Comparison of ENCODE assay signal across 9 cellular contexts in the genomic region with DNA sequence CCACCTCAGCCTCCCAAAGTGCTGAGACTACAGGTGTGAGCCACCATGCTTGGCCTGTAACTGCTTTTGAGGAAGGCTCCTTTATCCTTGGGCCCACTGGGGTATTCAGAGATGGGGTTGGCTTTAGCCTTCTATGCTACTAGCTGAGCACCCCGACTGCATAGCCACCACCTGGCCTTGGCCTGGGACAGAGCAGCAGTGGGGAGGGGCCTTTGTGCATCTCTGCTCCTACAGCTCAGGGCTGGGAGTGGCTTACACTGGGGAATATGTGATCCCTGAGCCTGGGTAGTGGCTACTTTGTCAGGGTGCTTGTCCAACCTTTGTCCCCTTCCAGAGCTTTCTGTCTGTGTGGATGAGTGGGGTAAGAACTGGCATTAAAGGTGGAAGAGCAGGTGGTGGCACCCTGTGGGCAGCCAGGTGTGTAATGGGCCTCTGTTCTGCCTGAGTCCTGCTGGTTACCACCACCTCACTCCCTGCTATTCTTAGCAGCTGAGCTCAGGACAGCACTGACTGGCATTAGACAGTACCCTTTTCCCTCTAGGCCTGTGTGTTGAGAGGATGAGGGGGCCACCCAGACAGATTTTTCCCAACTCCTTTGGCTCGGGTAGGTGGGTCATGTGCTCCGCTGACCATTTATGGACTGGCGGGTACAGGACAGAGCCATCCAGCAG. TPM values are rescaled to one million over a fixed set of nuclear protein-coding genes. Genes with fewer than 3 reads are reported as not detected.
DNase-seq lines count a peak whose midpoint lies in the region; ATAC-seq, FAIRE-seq and TF ChIP-seq lines count a peak whose summit lies in the region.
"Not testable (repeated sequence)": the region's sequence is repeated elsewhere in the genome, so short reads cannot be mapped to it uniquely, and the experiment has no call there.
"Had no signal": no experiment of that assay in that cellular context is flagged by ENCODE, and none has a peak within 500 bp of the region (broad histone marks: within the 10 kb centered on the region; RNA-seq: fewer than 3 reads in every experiment).

No MANE protein-coding gene starts in this region.

- not testable (repeated sequence) for TF ChIP-seq RAD21 in K562 (CRISPR knock-in tag; conservative IDR thresholded peaks at IDR 0.05 in 1 of 2, IDR thresholded peaks at IDR 0.05 in 1 of 2)

- not testable (repeated sequence) for H3K27me3 ChIP-seq in CD8-positive, alpha-beta T cell (ENCODE audit: insufficient read depth, low read length); GM23338 (ENCODE audit: insufficient read depth); K562 (ENCODE audit: control insufficient read depth in 2 of 2, insufficient read depth in 2 of 2, low read length in 2 of 2); left ventricle myocardium inferior (ENCODE audit: low read depth); gastrocnemius medialis

- not testable (repeated sequence) for BruUV-seq in K562 (replicated peaks; lab: Mats Ljungman, UMichigan)

- H3K36me3 ChIP-seq in CD8-positive, alpha-beta T cell (ENCODE audit: insufficient read depth, low read length); GM23338 (ENCODE audit: insufficient read depth): not testable (repeated sequence)
- H3K36me3 ChIP-seq in K562 (ENCODE audit: control insufficient read depth, insufficient read depth, low read length) (peaks cover 31% of the 10 kb centered on the region; the same call in 2 of the 3 replicates), left ventricle myocardium inferior (peaks cover 30% of the 10 kb centered on the region), gastrocnemius medialis (peaks cover 0 to 18% of the 10 kb centered on the region in 2 donors)

- peaks cover 21% of the 10 kb centered on the region for H3K4me1 Mint-ChIP-seq in CD8-positive, alpha-beta T cell (ENCODE audit: low read depth)
- not testable (repeated sequence) for H3K4me1 Mint-ChIP-seq in GM23338

- CTCF ChIA-PET in CD8-positive, alpha-beta T cell (lab: Charles Lee); K562 (lab: Yijun Ruan, JAX; ENCODE audit: low intra/inter-chr PET ratio): not testable (repeated sequence)

- H3K4me3 ChIP-seq in CD8-positive, alpha-beta T cell (ENCODE audit: low read depth, low read length); GM23338; K562; left ventricle myocardium inferior; gastrocnemius medialis: not testable (repeated sequence)

- H3K4me3 Mint-ChIP-seq in CD8-positive, alpha-beta T cell; GM23338: not testable (repeated sequence)

- H3K4me1 ChIP-seq in CD8-positive, alpha-beta T cell (ENCODE audit: insufficient read depth, low read length); GM23338 (ENCODE audit: insufficient read depth): not testable (repeated sequence)
- H3K4me1 ChIP-seq in K562 (replicated peaks in 1 of 2; ENCODE audit: control insufficient read depth in 2 of 2, insufficient read depth in 2 of 2, low read length in 2 of 2) (peaks cover 0 to 14% of the 10 kb centered on the region in 2 experiments; a peak in 4 of 5 replicates), left ventricle myocardium inferior (peaks cover 59% of the 10 kb centered on the region), gastrocnemius medialis (peaks cover 46 to 61% of the 10 kb centered on the region in 2 donors)

- not testable (repeated sequence) for TF ChIP-seq CTCF in CD8-positive, alpha-beta T cell (IDR thresholded peaks at IDR 0.05); GM23338 (conservative IDR thresholded peaks at IDR 0.05; ENCODE audit: low read depth in 2 of 2); K562 (IDR thresholded peaks at IDR 0.05 in 2 of 3, conservative IDR thresholded peaks at IDR 0.05 in 1 of 3; ENCODE audit: insufficient read depth in 2 of 3, low read depth in 1 of 3, low read length in 3 of 3); left ventricle myocardium inferior (IDR thresholded peaks at IDR 0.05; ENCODE audit: borderline replicate concordance); gastrocnemius medialis (IDR thresholded peaks at IDR 0.05 in 4 of 5, conservative IDR thresholded peaks at IDR 0.05 in 1 of 5)

- not testable (repeated sequence) for H4K20me1 ChIP-seq in GM23338 (replicated peaks; ENCODE audit: insufficient read depth); K562 (replicated peaks; ENCODE audit: control insufficient read depth, insufficient read depth, low read length)

- FAIRE-seq in K562 (lab: Jason Lieb, UNC): peak; percentile 63

- peaks cover 26% of the 10 kb centered on the region for H3K36me3 Mint-ChIP-seq in CD8-positive, alpha-beta T cell
- H3K36me3 Mint-ChIP-seq in GM23338 (ENCODE audit: low read depth): not testable (repeated sequence)

- H3K9me1 ChIP-seq in K562 (ENCODE audit: control insufficient read depth, insufficient read depth, low read length): not testable (repeated sequence)

- not testable (repeated sequence) for TF ChIP-seq POLR2A in K562 (conservative IDR thresholded peaks at IDR 0.05)
- TF ChIP-seq POLR2A in gastrocnemius medialis (IDR thresholded peaks at IDR 0.05): peak in 1 of 2 donors; percentile 48

- intact Hi-C loops in CD8-positive, alpha-beta T cell (cut with DNase I, micrococcal nuclease); K562 (cut with micrococcal nuclease); Right ventricle myocardium superior (cut with DNase I); left ventricle myocardium inferior (cut with micrococcal nuclease); gastrocnemius medialis (cut with DNase I; ENCODE audit: low total_unique reads): not testable (repeated sequence)

- DNase-seq in CD8-positive, alpha-beta T cell; GM23338 (ENCODE audit: low spot score); K562 (ENCODE audit: extremely low read depth in 1 of 4, low spot score in 3 of 4); Right ventricle myocardium superior; left ventricle myocardium inferior; left lobe of liver (ENCODE audit: low spot score): not testable (repeated sequence)
- peak in 1 of 2 donors; percentile 76 for DNase-seq in gastrocnemius medialis

- H3K27me3 Mint-ChIP-seq in CD8-positive, alpha-beta T cell (ENCODE audit: low read depth); GM23338 (ENCODE audit: insufficient read depth, low read depth, poor library complexity): not testable (repeated sequence)

- not testable (repeated sequence) for H3K4me2 ChIP-seq in GM23338; K562 (ENCODE audit: insufficient read depth, low read length)

- not testable (repeated sequence) for H2AFZ ChIP-seq in GM23338; K562 (ENCODE audit: low read depth, low read length)

- not testable (repeated sequence) for H3K9ac ChIP-seq in K562 (ENCODE audit: insufficient read depth in 1 of 2, low read depth in 2 of 2, low read length in 2 of 2)

- 100% methylated on average over 3 of the region's 4 CpGs for WGBS in K562 (ENCODE audit: insufficient coverage, low coverage, missing lambda C conversion rate)

- peak overlapping the region; percentile 49 for H3K27ac Mint-ChIP-seq in CD8-positive, alpha-beta T cell
- not testable (repeated sequence) for H3K27ac Mint-ChIP-seq in GM23338

- H3F3A ChIP-seq in GM23338 (replicated peaks; ENCODE audit: low read depth): not testable (repeated sequence)

- in situ Hi-C loops in K562 (cut with MboI); gastrocnemius medialis (cut with MboI; ENCODE audit: low sequenced_read_pairs in 4 of 4): not testable (repeated sequence)

- TF ChIP-seq EP300 in K562 (IDR thresholded peaks at IDR 0.05; ENCODE audit: low read length): not testable (repeated sequence)

- H3K9me3 ChIP-seq in CD8-positive, alpha-beta T cell (ENCODE audit: low read length); K562 (replicated peaks; ENCODE audit: control insufficient read depth, insufficient read depth, low read depth, low read length); left ventricle myocardium inferior (replicated peaks); gastrocnemius medialis: not testable (repeated sequence)

- H3K9me3 Mint-ChIP-seq in CD8-positive, alpha-beta T cell; GM23338: not testable (repeated sequence)

- H3K27ac ChIP-seq in CD8-positive, alpha-beta T cell (ENCODE audit: low read depth, low read length); GM23338 (ENCODE audit: low read depth); K562 (ENCODE audit: extremely low read depth, low read depth, low read length): not testable (repeated sequence)
- H3K27ac ChIP-seq in left ventricle myocardium inferior (replicated peaks) (peak overlapping the region; percentile 57), gastrocnemius medialis (peak overlapping the region; percentile 92 to 99 (median 96))

- not testable (repeated sequence) for ATAC-seq in CD8-positive, alpha-beta T cell
- ATAC-seq in GM23338 (peak; percentile 47; the same call in 2 of the 3 replicates), K562 (peak; percentile 64), Right ventricle myocardium superior (ENCODE audit: poor library complexity) (peak; percentile 69), left lobe of liver (peak; percentile 36), gastrocnemius medialis (peak; percentile 76 to 83)

- H3K79me2 ChIP-seq in GM23338 (replicated peaks; ENCODE audit: insufficient read depth): not testable (repeated sequence)
- H3K79me2 ChIP-seq in K562 (ENCODE audit: control insufficient read depth, insufficient read depth, low read length): peaks cover 16% of the 10 kb centered on the region

- not testable (repeated sequence) for H3K9me2 ChIP-seq in GM23338 (ENCODE audit: insufficient read depth)

- POLR2A ChIA-PET in CD8-positive, alpha-beta T cell (lab: Charles Lee): not testable (repeated sequence)
- POLR2A ChIA-PET in K562 (lab: Yijun Ruan, JAX): interaction anchor here (0.6 kb wide), 1 partner anchor 194 kb away, joined by 3 read pairs; no protein-coding TSS in a partner anchor

RNA-seq across cellular contexts. Expression of a gene that starts 6.1 kb away (rescaled TPM):
- 10 to 100 TPM; 23.7 to 27.0 TPM for total RNA-seq in CD8-positive, alpha-beta T cell
- total RNA-seq in GM23338 (2014; rRNA removed; shearing (Covaris generic)): 24.4 and 32.5 TPM in 2 replicates
- polyA plus RNA-seq in GM23338 (2016; fragmentation: Nextera tagmentation; extraction: Ambion mirVana) (13.2 and 14.6 TPM in 2 replicates), K562 (2011; rRNA removed) (30.4 and 48.7 TPM in 2 replicates), K562 (2014; fragmentation: Illumina TruSeq; extraction: Trizol) (28.8 and 29.6 TPM in 2 replicates), K562 (2014; fragmentation: Nextera tagmentation; extraction: Ambion mirVana) (1 to 10 TPM; 8.7 to 8.8 TPM), K562 (2014; rRNA removed) (34.2 and 35.0 TPM in 2 replicates)
- 60.1 and 195 TPM in 2 replicates for total RNA-seq in K562 (2011; cell fraction: chromatin; rRNA removed; ENCODE audit: low replicate concordance)
- 128 and 136 TPM in 2 replicates for total RNA-seq in K562 (2011; cell fraction: nucleolus; rRNA removed)
- 70.7 and 81.4 TPM in 2 replicates for total RNA-seq in K562 (2011; cell fraction: nucleoplasm; rRNA removed)
- total RNA-seq in K562 (2014; rRNA removed) (15.0 and 24.2 TPM in 2 replicates), K562 (2014; rRNA removed; fragmentation: Illumina TruSeq; extraction: Trizol) (12.5 and 17.5 TPM in 2 replicates), K562 (2015; rRNA removed; fragmentation: Illumina TruSeq; extraction: Trizol) (14.4 and 15.6 TPM in 2 replicates), K562 (2021) (44.6 and 53.1 TPM in 2 replicates), Right ventricle myocardium superior (47.9 TPM), left ventricle myocardium inferior (48.6 TPM), left lobe of liver (59.4 TPM), gastrocnemius medialis (100 to 1,000 TPM in 3 of 4 donors, 10 to 100 TPM in 1; 82.8 to 132 (median 128) TPM)
- polyA plus RNA-seq in K562 (2011; cell fraction: cytosol; rRNA removed): 44.7 and 74.3 TPM in 2 replicates
- 195 and 281 TPM in 2 replicates for polyA plus RNA-seq in K562 (2011; cell fraction: nucleus; rRNA removed)
- 22.8 and 35.5 TPM in 2 replicates for polyA plus RNA-seq in K562 (2012)
- 22.1 and 29.0 TPM in 2 replicates for polyA minus RNA-seq in K562 (2011; rRNA and poly(A)+ RNA removed)
- polyA minus RNA-seq in K562 (2011; cell fraction: cytosol; rRNA and poly(A)+ RNA removed): 28.9 and 31.4 TPM in 2 replicates
- polyA minus RNA-seq in K562 (2011; cell fraction: nucleus; rRNA and poly(A)+ RNA removed): 45.0 and 58.2 TPM in 2 replicates

RNA-seq across cellular contexts. Expression of a gene that starts 6.2 kb away (rescaled TPM):
- total RNA-seq in CD8-positive, alpha-beta T cell: 1 to 10 TPM; 8.6 to 9.1 TPM
- total RNA-seq in GM23338 (2014; rRNA removed; shearing (Covaris generic)): 8.7 and 11.1 TPM in 2 replicates
- polyA plus RNA-seq in GM23338 (2016; fragmentation: Nextera tagmentation; extraction: Ambion mirVana) (5.0 and 5.9 TPM in 2 replicates), K562 (2011; rRNA removed) (1.3 and 4.3 TPM in 2 replicates), K562 (2014; fragmentation: Illumina TruSeq; extraction: Trizol) (0.30 and 1.1 TPM in 2 replicates), K562 (2014; fragmentation: Nextera tagmentation; extraction: Ambion mirVana) (under 1 TPM; 0.08 to 0.10 TPM), K562 (2014; rRNA removed) (1.8 and 5.0 TPM in 2 replicates)
- total RNA-seq in K562 (2011; cell fraction: chromatin; rRNA removed; ENCODE audit: low replicate concordance): 3.9 and 10.8 TPM in 2 replicates
- total RNA-seq in K562 (2011; cell fraction: nucleolus; rRNA removed): 8.2 and 12.5 TPM in 2 replicates
- total RNA-seq in K562 (2011; cell fraction: nucleoplasm; rRNA removed): 5.0 and 5.1 TPM in 2 replicates
- total RNA-seq in K562 (2014; rRNA removed) (0.23 and 0.57 TPM in 2 replicates), K562 (2014; rRNA removed; fragmentation: Illumina TruSeq; extraction: Trizol) (0.51 TPM in 1 of 2 replicates, not detected in the other), K562 (2015; rRNA removed; fragmentation: Illumina TruSeq; extraction: Trizol) (0.26 and 0.40 TPM in 2 replicates), K562 (2021) (1.2 and 1.4 TPM in 2 replicates), Right ventricle myocardium superior (3.7 TPM), left ventricle myocardium inferior (5.4 TPM), left lobe of liver (838 TPM), gastrocnemius medialis (1 to 10 TPM in 3 of 4 donors, under 1 TPM in 1; 0.10 to 4.8 (median 2.4) TPM)
- 0.94 and 1.4 TPM in 2 replicates for polyA plus RNA-seq in K562 (2011; cell fraction: cytosol; rRNA removed)
- 35.5 and 64.0 TPM in 2 replicates for polyA plus RNA-seq in K562 (2011; cell fraction: nucleus; rRNA removed)
- polyA plus RNA-seq in K562 (2012): 3.4 and 6.1 TPM in 2 replicates
- 0.56 and 1.1 TPM in 2 replicates for polyA minus RNA-seq in K562 (2011; rRNA and poly(A)+ RNA removed)
- 1.0 and 1.2 TPM in 2 replicates for polyA minus RNA-seq in K562 (2011; cell fraction: cytosol; rRNA and poly(A)+ RNA removed)
- polyA minus RNA-seq in K562 (2011; cell fraction: nucleus; rRNA and poly(A)+ RNA removed): 3.1 and 6.1 TPM in 2 replicates

RNA-seq across cellular contexts. Expression of a gene that starts 21.3 kb away (rescaled TPM):
- 10 to 100 TPM; 40.8 to 48.9 TPM for total RNA-seq in CD8-positive, alpha-beta T cell
- 202 and 264 TPM in 2 replicates for total RNA-seq in GM23338 (2014; rRNA removed; shearing (Covaris generic))
- polyA plus RNA-seq in GM23338 (2016; fragmentation: Nextera tagmentation; extraction: Ambion mirVana) (170 and 178 TPM in 2 replicates), K562 (2011; rRNA removed) (116 and 117 TPM in 2 replicates), K562 (2014; fragmentation: Illumina TruSeq; extraction: Trizol) (120 and 130 TPM in 2 replicates), K562 (2014; fragmentation: Nextera tagmentation; extraction: Ambion mirVana) (10 to 100 TPM; 70.9 to 72.6 TPM), K562 (2014; rRNA removed) (111 and 122 TPM in 2 replicates)
- 167 and 504 TPM in 2 replicates for total RNA-seq in K562 (2011; cell fraction: chromatin; rRNA removed; ENCODE audit: low replicate concordance)
- total RNA-seq in K562 (2011; cell fraction: nucleolus; rRNA removed): 286 and 325 TPM in 2 replicates
- total RNA-seq in K562 (2011; cell fraction: nucleoplasm; rRNA removed): 167 and 176 TPM in 2 replicates
- total RNA-seq in K562 (2014; rRNA removed) (142 and 162 TPM in 2 replicates), K562 (2014; rRNA removed; fragmentation: Illumina TruSeq; extraction: Trizol) (74.1 and 104 TPM in 2 replicates), K562 (2015; rRNA removed; fragmentation: Illumina TruSeq; extraction: Trizol) (126 and 127 TPM in 2 replicates), K562 (2021) (174 and 177 TPM in 2 replicates), Right ventricle myocardium superior (103 TPM), left ventricle myocardium inferior (99.0 TPM), left lobe of liver (74.4 TPM), gastrocnemius medialis (100 to 1,000 TPM; 103 to 140 (median 108) TPM)
- polyA plus RNA-seq in K562 (2011; cell fraction: cytosol; rRNA removed): 143 and 217 TPM in 2 replicates
- 281 and 331 TPM in 2 replicates for polyA plus RNA-seq in K562 (2011; cell fraction: nucleus; rRNA removed)
- 148 and 159 TPM in 2 replicates for polyA plus RNA-seq in K562 (2012)
- polyA minus RNA-seq in K562 (2011; rRNA and poly(A)+ RNA removed): 104 and 133 TPM in 2 replicates
- polyA minus RNA-seq in K562 (2011; cell fraction: cytosol; rRNA and poly(A)+ RNA removed): 123 and 130 TPM in 2 replicates
- polyA minus RNA-seq in K562 (2011; cell fraction: nucleus; rRNA and poly(A)+ RNA removed): 142 and 151 TPM in 2 replicates

RNA-seq across cellular contexts. Expression of a gene that starts 24.0 kb away (rescaled TPM):
- total RNA-seq in CD8-positive, alpha-beta T cell: 1 to 10 TPM; 1.5 to 3.5 TPM
- total RNA-seq in GM23338 (2014; rRNA removed; shearing (Covaris generic)): 8.2 and 10.4 TPM in 2 replicates
- 2.9 and 3.5 TPM in 2 replicates for polyA plus RNA-seq in GM23338 (2016; fragmentation: Nextera tagmentation; extraction: Ambion mirVana)
- 5.9 TPM in 1 of 2 replicates, not detected in the other for total RNA-seq in K562 (2011; cell fraction: chromatin; rRNA removed; ENCODE audit: low replicate concordance)
- 5.9 and 8.8 TPM in 2 replicates for total RNA-seq in K562 (2011; cell fraction: nucleolus; rRNA removed)
- total RNA-seq in K562 (2011; cell fraction: nucleoplasm; rRNA removed): 0.51 TPM in 1 of 2 replicates, not detected in the other
- 0.68 and 1.4 TPM in 2 replicates for total RNA-seq in K562 (2014; rRNA removed)
- total RNA-seq in K562 (2014; rRNA removed; fragmentation: Illumina TruSeq; extraction: Trizol): not detected in 2 replicates
- total RNA-seq in K562 (2015; rRNA removed; fragmentation: Illumina TruSeq; extraction: Trizol): 0.26 TPM in 1 of 2 replicates, not detected in the other
- 0.18 and 0.44 TPM in 2 replicates for total RNA-seq in K562 (2021)
- polyA plus RNA-seq in K562 (2011; rRNA removed): 0.13 and 0.41 TPM in 2 replicates
- polyA plus RNA-seq in K562 (2011; cell fraction: cytosol; rRNA removed): 3.1 TPM in 1 of 2 replicates, not detected in the other
- polyA plus RNA-seq in K562 (2011; cell fraction: nucleus; rRNA removed): 2.6 and 8.7 TPM in 2 replicates
- 0.61 and 4.4 TPM in 2 replicates for polyA plus RNA-seq in K562 (2012)
- 0.18 TPM in 1 of 2 replicates, not detected in the other for polyA plus RNA-seq in K562 (2014; fragmentation: Illumina TruSeq; extraction: Trizol)
- not detected for polyA plus RNA-seq in K562 (2014; fragmentation: Nextera tagmentation; extraction: Ambion mirVana)
- 2.0 and 2.8 TPM in 2 replicates for polyA plus RNA-seq in K562 (2014; rRNA removed)
- not detected in 2 replicates for polyA minus RNA-seq in K562 (2011; rRNA and poly(A)+ RNA removed)
- 0.38 and 2.4 TPM in 2 replicates for polyA minus RNA-seq in K562 (2011; cell fraction: cytosol; rRNA and poly(A)+ RNA removed)
- 2.4 and 3.3 TPM in 2 replicates for polyA minus RNA-seq in K562 (2011; cell fraction: nucleus; rRNA and poly(A)+ RNA removed)
- not detected for total RNA-seq in Right ventricle myocardium superior
- not detected for total RNA-seq in left ventricle myocardium inferior
- not detected for total RNA-seq in left lobe of liver
- under 1 TPM in 3 of 4 donors, not detected in 1; 0.10 to 0.76 (median 0.42) TPM for total RNA-seq in gastrocnemius medialis
- total RNA-seq: A673 had no signal
- polyA plus RNA-seq: AG04450 had no signal

RNA-seq across cellular contexts. Expression of a gene that starts 28.3 kb away (rescaled TPM):
- 10 to 100 TPM; 34.9 to 36.6 TPM for total RNA-seq in CD8-positive, alpha-beta T cell
- total RNA-seq in GM23338 (2014; rRNA removed; shearing (Covaris generic)): 29.4 and 36.1 TPM in 2 replicates
- polyA plus RNA-seq in GM23338 (2016; fragmentation: Nextera tagmentation; extraction: Ambion mirVana) (7.8 and 10.2 TPM in 2 replicates), K562 (2011; rRNA removed) (8.1 and 10.3 TPM in 2 replicates), K562 (2014; fragmentation: Illumina TruSeq; extraction: Trizol) (5.8 and 7.4 TPM in 2 replicates), K562 (2014; fragmentation: Nextera tagmentation; extraction: Ambion mirVana) (under 1 TPM; 0.53 to 0.92 TPM), K562 (2014; rRNA removed) (11.3 and 13.3 TPM in 2 replicates)
- total RNA-seq in K562 (2011; cell fraction: chromatin; rRNA removed; ENCODE audit: low replicate concordance): 23.6 and 70.2 TPM in 2 replicates
- 47.0 and 56.7 TPM in 2 replicates for total RNA-seq in K562 (2011; cell fraction: nucleolus; rRNA removed)
- total RNA-seq in K562 (2011; cell fraction: nucleoplasm; rRNA removed): 29.1 and 36.1 TPM in 2 replicates
- total RNA-seq in K562 (2014; rRNA removed) (11.0 and 18.0 TPM in 2 replicates), K562 (2014; rRNA removed; fragmentation: Illumina TruSeq; extraction: Trizol) (4.3 and 5.5 TPM in 2 replicates), K562 (2015; rRNA removed; fragmentation: Illumina TruSeq; extraction: Trizol) (8.8 and 9.2 TPM in 2 replicates), K562 (2021) (16.4 and 17.4 TPM in 2 replicates), Right ventricle myocardium superior (15.7 TPM), left ventricle myocardium inferior (15.1 TPM), left lobe of liver (38.0 TPM), gastrocnemius medialis (10 to 100 TPM; 14.2 to 26.1 (median 17.0) TPM)
- 8.4 and 10.6 TPM in 2 replicates for polyA plus RNA-seq in K562 (2011; cell fraction: cytosol; rRNA removed)
- polyA plus RNA-seq in K562 (2011; cell fraction: nucleus; rRNA removed): 36.7 and 37.8 TPM in 2 replicates
- polyA plus RNA-seq in K562 (2012): 11.6 and 18.7 TPM in 2 replicates
- 7.8 and 8.5 TPM in 2 replicates for polyA minus RNA-seq in K562 (2011; rRNA and poly(A)+ RNA removed)
- polyA minus RNA-seq in K562 (2011; cell fraction: cytosol; rRNA and poly(A)+ RNA removed): 6.6 and 7.7 TPM in 2 replicates
- 22.8 and 34.7 TPM in 2 replicates for polyA minus RNA-seq in K562 (2011; cell fraction: nucleus; rRNA and poly(A)+ RNA removed)

Comparison
In these comparisons a context has a peak if more than half of its experiments do, and no peak if none do; other contexts are left out.
1. RNA of a gene that starts 6.2 kb away (total RNA-seq): 838 TPM in left lobe of liver (single experiment); 8.7 to 11.1 TPM in GM23338, 8.6 to 9.1 TPM in CD8-positive, alpha-beta T cell, 5.4 TPM in left ventricle myocardium inferior (single experiment), 3.7 TPM in Right ventricle myocardium superior (single experiment), 0.10 to 4.8 TPM in gastrocnemius medialis and 0.23 to 12.5 TPM in K562; every median in the first group is over 10 times any median in the second.